In genomic region chr13:46051958-46052313, GRCh38 we compare ENCODE assay signal across 8 cellular contexts. TPM values are rescaled to one million over a fixed set of nuclear protein-coding genes. Genes with fewer than 3 reads are reported as not detected.
DNase-seq lines count a peak whose midpoint lies in the region; ATAC-seq, FAIRE-seq and TF ChIP-seq lines count a peak whose summit lies in the region.

No MANE protein-coding gene starts in this region.

- H3K4me3 ChIP-seq in effector memory CD4-positive, alpha-beta T cell (ENCODE audit: insufficient read depth, low read depth, low read length, poor library complexity, severe bottlenecking) = peak overlapping the region; percentile 94

- TF ChIP-seq CTCF in natural killer cell (IDR thresholded peaks at IDR 0.05) = no peak

- H3K27ac Mint-ChIP-seq in natural killer cell = peak overlapping the region; percentile 97 to 98

- no peak for FAIRE-seq in RCC 7860 (lab: Jason Lieb, UNC)

- intact Hi-C loops in natural killer cell (cut with micrococcal nuclease) = loop anchor here (1.0 to 10.0 kb wide), 3 partner anchors 74 to 233 kb away; partner anchors contain the start of gene LCP1

- H3K9me3 Mint-ChIP-seq in natural killer cell = no peaks in the 10 kb centered on the region

- H3K4me1 ChIP-seq in effector memory CD4-positive, alpha-beta T cell (ENCODE audit: control insufficient read depth, insufficient read depth, low read length, poor library complexity, severe bottlenecking) = peaks cover 9% of the 10 kb centered on the region

- H3K36me3 ChIP-seq in effector memory CD4-positive, alpha-beta T cell (ENCODE audit: control insufficient read depth, insufficient read depth, low read length) = no peaks in the 10 kb centered on the region

- H3K27ac ChIP-seq in effector memory CD4-positive, alpha-beta T cell (ENCODE audit: insufficient read depth, low read length, poor library complexity, severe bottlenecking) = peak overlapping the region; percentile 96

- H3K4me3 Mint-ChIP-seq in natural killer cell = peak overlapping the region; percentile 87

- DNase-seq in M059J (ENCODE audit: low read depth) (peak; percentile 1), natural killer cell (no peak), NCI-H2081 treated with DMSO at 0.1 percent for 48 hours (lab: John Stamatoyannopoulos, UW) (no peak), SKM-1 (lab: John Stamatoyannopoulos, UW; ENCODE audit: unreplicated experiment) (no peak), RCC 7860 (ENCODE audit: low spot score) (no peak)
- DNase-seq in effector memory CD4-positive, alpha-beta T cell = no peak

- H3K9me3 ChIP-seq in effector memory CD4-positive, alpha-beta T cell (ENCODE audit: control insufficient read depth, low read length) = no peaks in the 10 kb centered on the region

- peaks cover 21 to 24% of the 10 kb centered on the region in 2 donors for H3K4me1 Mint-ChIP-seq in natural killer cell

- ATAC-seq in GM21360 (IDR thresholded peaks at IDR 0.05; ENCODE audit: unreplicated experiment) (peak; percentile 9), natural killer cell (peak in 2 of 3 donors; percentile 10 to 27), HG03378 (IDR thresholded peaks at IDR 0.05; ENCODE audit: unreplicated experiment) (no peak)

- H3K27me3 Mint-ChIP-seq in natural killer cell (ENCODE audit: low read depth in 2 of 2) = peaks cover 28 to 44% of the 10 kb centered on the region in 2 donors

- H3K27me3 ChIP-seq in effector memory CD4-positive, alpha-beta T cell (replicated peaks; ENCODE audit: control insufficient read depth, insufficient read depth, low read length, poor library complexity, severe bottlenecking) = no peaks in the 10 kb centered on the region

- no peaks in the 10 kb centered on the region for H3K36me3 Mint-ChIP-seq in natural killer cell

RNA-seq across cellular contexts. Expression of gene ZC3H13, which starts 0.6 kb away (rescaled TPM):
- 5.2 and 8.0 TPM in 2 replicates for total RNA-seq in M059J (2014; rRNA removed; shearing (Covaris generic))
- 10 to 100 TPM; 54.3 to 75.3 (median 65.8) TPM for total RNA-seq in natural killer cell

RNA-seq across cellular contexts. Expression of gene CPB2, which starts 52.9 kb away (rescaled TPM):
- total RNA-seq in M059J (2014; rRNA removed; shearing (Covaris generic)) = not detected in 2 replicates
- not detected for total RNA-seq in natural killer cell
